In the genomic region with DNA sequence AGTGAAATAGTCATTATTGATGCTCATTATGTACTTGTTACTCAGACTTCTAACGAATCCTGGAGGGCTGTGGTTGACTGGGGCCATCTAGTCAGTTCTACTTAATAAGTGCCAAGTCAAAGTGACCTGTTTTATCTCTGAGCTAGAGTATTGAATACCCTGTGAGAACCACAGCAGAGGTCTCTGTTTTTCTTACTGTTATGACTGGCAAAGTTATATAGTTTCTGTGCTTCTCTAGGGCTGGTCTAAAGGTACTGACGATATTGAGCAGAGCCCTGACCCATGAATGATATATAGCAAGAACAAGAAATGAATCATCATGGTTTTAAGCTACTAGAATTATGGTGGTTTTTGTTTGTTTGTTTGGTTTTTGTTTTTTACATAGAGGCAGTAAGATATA, we compare ENCODE assay signal across 11 cellular contexts.
DNase-seq lines count a peak whose midpoint lies in the region; ATAC-seq lines count a peak whose summit lies in the region.
"Had no signal": no experiment of that assay in that cellular context is flagged by ENCODE, and none has a peak within 500 bp of the region (broad histone marks: within the 10 kb centered on the region; RNA-seq: fewer than 3 reads in every experiment).

No MANE protein-coding gene starts in this region.

- no peak overlapping the region for H3K27ac Mint-ChIP-seq in activated T-helper 17 cell treated with anti-CD3 and anti-CD28 coated beads, Interleukin-2, amount 50 U/mL, for 72 hours
- H3K27ac Mint-ChIP-seq: CD8-positive, alpha-beta memory T cell; HFFc6 had no signal

- H3K4me1 Mint-ChIP-seq in activated T-helper 17 cell treated with anti-CD3 and anti-CD28 coated beads, Interleukin-2, amount 50 U/mL, for 72 hours: no peaks in the 10 kb centered on the region
- H3K4me1 Mint-ChIP-seq: CD8-positive, alpha-beta memory T cell had no signal

- DNase-seq in activated CD4-positive, CD25-positive, alpha-beta regulatory T cell treated with anti-CD3 and anti-CD28 coated beads, Interleukin-2, amount 50 U/mL, for 72 hours: no peak
- DNase-seq in G401 (ENCODE audit: low spot score): no peak
- no peak for DNase-seq in GF-D8 (lab: John Stamatoyannopoulos, UW)
- no peak for DNase-seq in NCI-H345 (lab: John Stamatoyannopoulos, UW)
- DNase-seq: CD8-positive, alpha-beta memory T cell; HFFc6; NCI-H1105 had no signal

- H3K27me3 Mint-ChIP-seq in activated T-helper 17 cell treated with anti-CD3 and anti-CD28 coated beads, Interleukin-2, amount 50 U/mL, for 72 hours: no peaks in the 10 kb centered on the region
- H3K27me3 Mint-ChIP-seq: CD8-positive, alpha-beta memory T cell had no signal

- no peaks in the 10 kb centered on the region for H3K9me3 Mint-ChIP-seq in activated T-helper 17 cell treated with anti-CD3 and anti-CD28 coated beads, Interleukin-2, amount 50 U/mL, for 72 hours

- H3K36me3 Mint-ChIP-seq in activated T-helper 17 cell treated with anti-CD3 and anti-CD28 coated beads, Interleukin-2, amount 50 U/mL, for 72 hours (ENCODE audit: low read depth): no peaks in the 10 kb centered on the region

- H3K4me3 Mint-ChIP-seq in activated T-helper 17 cell treated with anti-CD3 and anti-CD28 coated beads, Interleukin-2, amount 50 U/mL, for 72 hours: no peak overlapping the region
- H3K4me3 Mint-ChIP-seq: CD8-positive, alpha-beta memory T cell; HFFc6 had no signal

- peak; percentile 25 to 73 for ATAC-seq in activated CD4-positive, CD25-positive, alpha-beta regulatory T cell treated with anti-CD3 and anti-CD28 coated beads, Interleukin-2, amount 50 U/mL, for 24 hours
- ATAC-seq in GM21529 (IDR thresholded peaks at IDR 0.05; ENCODE audit: unreplicated experiment) (peak; percentile 74), HG03045 (IDR thresholded peaks at IDR 0.05; ENCODE audit: unreplicated experiment) (peak; percentile 89)
- peak; percentile 92 for ATAC-seq in activated T-helper 17 cell treated with anti-CD3 and anti-CD28 coated beads, Interleukin-2, amount 50 U/mL, for 72 hours (replicated peaks)

- in situ Hi-C loops in G401 (cut with HindIII; ENCODE audit: low sequenced_read_pairs): no loop called here
